In genomic region chr6:37174196-37174514, GRCh38 we compare ENCODE assay signal across 12 cellular contexts. TPM values are rescaled to one million over a fixed set of nuclear protein-coding genes. Genes with fewer than 3 reads are reported as not detected.
DNase-seq lines count a peak whose midpoint lies in the region; ATAC-seq and TF ChIP-seq lines count a peak whose summit lies in the region.
"Had no signal": no experiment of that assay in that cellular context is flagged by ENCODE, and none has a peak within 500 bp of the region (broad histone marks: within the 10 kb centered on the region; RNA-seq: fewer than 3 reads in every experiment).

No MANE protein-coding gene starts in this region.

- H3K36me3 ChIP-seq in Peyer's patch: peaks cover 0 to 40% (median 0%) of the 10 kb centered on the region in 3 donors
- peaks cover 33% of the 10 kb centered on the region for H3K36me3 ChIP-seq in effector memory CD4-positive, alpha-beta T cell (ENCODE audit: control insufficient read depth, insufficient read depth, low read length)

- H3K27ac Mint-ChIP-seq in T-helper 1 cell treated with Interleukin-12 subunit alpha and Interleukin-12 subunit beta and Interleukin-4 antibody, amounts not matched to agents 30 μg/mL and 1 μg/mL, for 36 hours: peak overlapping the region; percentile 94
- H3K27ac Mint-ChIP-seq in progenitor cell of endocrine pancreas (no peak overlapping the region), nephron progenitor cell (no peak overlapping the region)

- peak overlapping the region in 2 of 4 donors; percentile 10 to 91 for H3K4me3 ChIP-seq in Peyer's patch
- H3K4me3 ChIP-seq in effector memory CD4-positive, alpha-beta T cell (ENCODE audit: insufficient read depth, low read depth, low read length, poor library complexity, severe bottlenecking): peak overlapping the region; percentile 98
- peak overlapping the region in 2 of 7 experiments; percentile 13 to 95 for H3K4me3 ChIP-seq in skin epidermis
- H3K4me3 ChIP-seq: testis had no signal

- H3K36me3 Mint-ChIP-seq in T-helper 1 cell treated with Interleukin-12 subunit alpha and Interleukin-12 subunit beta and Interleukin-4 antibody, amounts not matched to agents 30 μg/mL and 1 μg/mL, for 36 hours (ENCODE audit: low read depth): peaks cover 74% of the 10 kb centered on the region
- peaks cover 14% of the 10 kb centered on the region for H3K36me3 Mint-ChIP-seq in progenitor cell of endocrine pancreas (ENCODE audit: insufficient read depth)
- peaks cover 26% of the 10 kb centered on the region for H3K36me3 Mint-ChIP-seq in nephron progenitor cell (ENCODE audit: low read depth)

- no peaks in the 10 kb centered on the region for H3K27me3 Mint-ChIP-seq in T-helper 1 cell treated with Interleukin-12 subunit alpha and Interleukin-12 subunit beta and Interleukin-4 antibody, amounts not matched to agents 30 μg/mL and 1 μg/mL, for 36 hours (ENCODE audit: low read depth)
- H3K27me3 Mint-ChIP-seq in progenitor cell of endocrine pancreas (no peaks in the 10 kb centered on the region), nephron progenitor cell (ENCODE audit: low read depth, poor library complexity) (peaks cover 7% of the 10 kb centered on the region)

- H3K27me3 ChIP-seq in Peyer's patch: no peaks in the 10 kb centered on the region
- H3K27me3 ChIP-seq in effector memory CD4-positive, alpha-beta T cell (replicated peaks; ENCODE audit: control insufficient read depth, insufficient read depth, low read length, poor library complexity, severe bottlenecking): no peaks in the 10 kb centered on the region
- H3K27me3 ChIP-seq: testis had no signal

- TF ChIP-seq CTCF in Peyer's patch (IDR thresholded peaks at IDR 0.05): no peak
- no peak for TF ChIP-seq CTCF in progenitor cell of endocrine pancreas (IDR thresholded peaks at IDR 0.05; ENCODE audit: unreplicated experiment)
- no peak for TF ChIP-seq CTCF in nephron progenitor cell (IDR thresholded peaks at IDR 0.05)

- peaks cover 4% of the 10 kb centered on the region for H3K9me3 Mint-ChIP-seq in T-helper 1 cell treated with Interleukin-12 subunit alpha and Interleukin-12 subunit beta and Interleukin-4 antibody, amounts not matched to agents 30 μg/mL and 1 μg/mL, for 36 hours
- H3K9me3 Mint-ChIP-seq in progenitor cell of endocrine pancreas (ENCODE audit: low read depth): no peaks in the 10 kb centered on the region
- no peaks in the 10 kb centered on the region for H3K9me3 Mint-ChIP-seq in nephron progenitor cell

- H3K4me1 ChIP-seq in Peyer's patch: peaks cover 0 to 33% (median 18%) of the 10 kb centered on the region in 4 donors
- H3K4me1 ChIP-seq in effector memory CD4-positive, alpha-beta T cell (ENCODE audit: control insufficient read depth, insufficient read depth, low read length, poor library complexity, severe bottlenecking): peaks cover 47% of the 10 kb centered on the region

- ATAC-seq in HG03521 (IDR thresholded peaks at IDR 0.05; ENCODE audit: unreplicated experiment): no peak

- DNase-seq in T-helper 1 cell (no peak), Peyer's patch (peak in 1 of 3 donors; percentile 31), progenitor cell of endocrine pancreas (ENCODE audit: low spot score, unreplicated experiment) (no peak), nephron progenitor cell (no peak)
- DNase-seq in effector memory CD4-positive, alpha-beta T cell: no peak
- DNase-seq: DMS153, Kasumi-1, testis had no signal

- no peaks in the 10 kb centered on the region for H3K9me3 ChIP-seq in Peyer's patch
- H3K9me3 ChIP-seq in effector memory CD4-positive, alpha-beta T cell (ENCODE audit: control insufficient read depth, low read length): no peaks in the 10 kb centered on the region
- H3K9me3 ChIP-seq: testis had no signal

- TF ChIP-seq POLR2A in Peyer's patch (IDR thresholded peaks at IDR 0.05): no peak

- peak overlapping the region in 3 of 4 donors; percentile 93 to 96 (median 95) for H3K27ac ChIP-seq in Peyer's patch
- peak overlapping the region; percentile 78 for H3K27ac ChIP-seq in effector memory CD4-positive, alpha-beta T cell (ENCODE audit: insufficient read depth, low read length, poor library complexity, severe bottlenecking)
- peak overlapping the region in 16 of 21 experiments; percentile 8 to 99 (median 74) for H3K27ac ChIP-seq in skin epidermis
- H3K27ac ChIP-seq: 22Rv1, testis had no signal

- peaks cover 48% of the 10 kb centered on the region for H3K4me1 Mint-ChIP-seq in T-helper 1 cell treated with Interleukin-12 subunit alpha and Interleukin-12 subunit beta and Interleukin-4 antibody, amounts not matched to agents 30 μg/mL and 1 μg/mL, for 36 hours (ENCODE audit: low read depth)
- H3K4me1 Mint-ChIP-seq in progenitor cell of endocrine pancreas (ENCODE audit: low read depth) (peaks cover 18% of the 10 kb centered on the region), nephron progenitor cell (peaks cover 30% of the 10 kb centered on the region)

- peak overlapping the region; percentile 94 for H3K4me3 Mint-ChIP-seq in T-helper 1 cell treated with Interleukin-12 subunit alpha and Interleukin-12 subunit beta and Interleukin-4 antibody, amounts not matched to agents 30 μg/mL and 1 μg/mL, for 36 hours
- H3K4me3 Mint-ChIP-seq in progenitor cell of endocrine pancreas (ENCODE audit: low read depth) (no peak overlapping the region), nephron progenitor cell (no peak overlapping the region)

RNA-seq across cellular contexts. Expression of gene PIM1, which starts 4.2 kb away (rescaled TPM):
- 10 to 100 TPM; 36.6 to 78.4 (median 49.2) TPM for total RNA-seq in Peyer's patch
- total RNA-seq in progenitor cell of endocrine pancreas: 19.5 and 19.7 TPM in 2 replicates
